9 cellular contexts compared by ENCODE assay signal in genomic region chr20:25039697-25040437, GRCh38. TPM values are rescaled to one million over a fixed set of nuclear protein-coding genes. Genes with fewer than 3 reads are reported as not detected.
DNase-seq lines count a peak whose midpoint lies in the region; ATAC-seq and TF ChIP-seq lines count a peak whose summit lies in the region.
"Had no signal": no experiment of that assay in that cellular context is flagged by ENCODE, and none has a peak within 500 bp of the region (broad histone marks: within the 10 kb centered on the region; RNA-seq: fewer than 3 reads in every experiment).

No MANE protein-coding gene starts in this region.

- H3K9me3 ChIP-seq in adrenal gland (replicated peaks in 1 of 3), result no peaks in the 10 kb centered on the region

- ATAC-seq in left ventricle myocardium superior, result peak; percentile 86
- no peak for ATAC-seq in HG03045 (IDR thresholded peaks at IDR 0.05; ENCODE audit: unreplicated experiment)
- ATAC-seq in GM21381 (IDR thresholded peaks at IDR 0.05; ENCODE audit: unreplicated experiment), result no peak

- H3K27ac ChIP-seq in adrenal gland, result peak overlapping the region in 2 of 5 donors; percentile 36 to 61
- peak overlapping the region; percentile 87 for H3K27ac ChIP-seq in rectal smooth muscle tissue (ENCODE audit: low read depth, low read length)

- intact Hi-C loops in adrenal gland (cut with DNase I), result no loop called here
- intact Hi-C loops in left ventricle myocardium superior (cut with micrococcal nuclease), result no loop called here
- intact Hi-C loops in activated CD4-positive, alpha-beta memory T cell treated with anti-CD3 and anti-CD28 coated beads for 36 hours (cut with micrococcal nuclease), result no loop called here

- no peaks in the 10 kb centered on the region for H3K27me3 ChIP-seq in adrenal gland
- H3K27me3 ChIP-seq in rectal smooth muscle tissue (ENCODE audit: control insufficient read depth, insufficient read depth, low read length), result no peaks in the 10 kb centered on the region

- no peaks in the 10 kb centered on the region for H3K9me3 Mint-ChIP-seq in activated CD4-positive, alpha-beta memory T cell treated with anti-CD3 and anti-CD28 coated beads for 36 hours

- no peak for TF ChIP-seq CTCF in adrenal gland (IDR thresholded peaks at IDR 0.05)

- peaks cover 22 to 53% of the 10 kb centered on the region in 2 donors for H3K4me1 ChIP-seq in adrenal gland (replicated peaks in 1 of 2)
- peaks cover 40% of the 10 kb centered on the region for H3K4me1 ChIP-seq in rectal smooth muscle tissue (ENCODE audit: control insufficient read depth, insufficient read depth, low read length)

- no peaks in the 10 kb centered on the region for H3K36me3 Mint-ChIP-seq in activated CD4-positive, alpha-beta memory T cell treated with anti-CD3 and anti-CD28 coated beads for 36 hours

- WGBS in adrenal gland, 4 donors, result 41 to 59% (median 52%) methylated on average over 8 to 9 of the region's 9 CpGs

- POLR2A ChIA-PET in activated CD4-positive, alpha-beta memory T cell treated with anti-CD3 and anti-CD28 coated beads for 36 hours (lab: Charles Lee), result no interaction called here

- no peak overlapping the region for H3K27ac Mint-ChIP-seq in activated CD4-positive, alpha-beta memory T cell treated with anti-CD3 and anti-CD28 coated beads for 36 hours

- no peaks in the 10 kb centered on the region for H3K27me3 Mint-ChIP-seq in activated CD4-positive, alpha-beta memory T cell treated with anti-CD3 and anti-CD28 coated beads for 36 hours

- H3K4me1 Mint-ChIP-seq in activated CD4-positive, alpha-beta memory T cell treated with anti-CD3 and anti-CD28 coated beads for 36 hours (ENCODE audit: low read depth), result peaks cover 51% of the 10 kb centered on the region

- CTCF ChIA-PET in activated CD4-positive, alpha-beta memory T cell treated with anti-CD3 and anti-CD28 coated beads for 36 hours (lab: Charles Lee), result interaction anchor here (1.0 kb wide), 1 partner anchor 160 kb away, joined by 3 read pairs; no protein-coding TSS in a partner anchor

- H3K9ac ChIP-seq in rectal smooth muscle tissue (ENCODE audit: low read length), result no peak overlapping the region

- H3K4me3 Mint-ChIP-seq in activated CD4-positive, alpha-beta memory T cell treated with anti-CD3 and anti-CD28 coated beads for 36 hours, result no peak overlapping the region

- no peak overlapping the region for H3K4me3 ChIP-seq in adrenal gland
- peak overlapping the region; percentile 25 for H3K4me3 ChIP-seq in rectal smooth muscle tissue (ENCODE audit: low read length)

- no peaks in the 10 kb centered on the region for H3K36me3 ChIP-seq in adrenal gland (replicated peaks in 1 of 2)
- no peaks in the 10 kb centered on the region for H3K36me3 ChIP-seq in rectal smooth muscle tissue (ENCODE audit: control insufficient read depth, insufficient read depth, low read length)

- DNase-seq in DMS79 (lab: John Stamatoyannopoulos, UW) (peak; percentile 86), adrenal gland (peak; percentile 44 to 81 (median 67)), left ventricle myocardium superior (peak; percentile 91), SHP77 (lab: John Stamatoyannopoulos, UW) (no peak)
- DNase-seq in activated CD4-positive, alpha-beta memory T cell treated with anti-CD3 and anti-CD28 coated beads for 36 hours, result no peak
- DNase-seq: NCI-H1930 had no signal

- no peak for TF ChIP-seq POLR2A in adrenal gland (IDR thresholded peaks at IDR 0.05)

RNA-seq across cellular contexts. Expression of gene ACSS1, which starts 18.1 kb away (rescaled TPM):
- total RNA-seq in adrenal gland, result 10 to 100 TPM in 7 of 8 donors, 1 to 10 TPM in 1; 7.2 to 38.5 (median 18.5) TPM
- 10 to 100 TPM in 2 of 3 donors, 1 to 10 TPM in 1; 7.5 to 12.7 (median 11.6) TPM for polyA plus RNA-seq in adrenal gland
- 164 TPM for total RNA-seq in left ventricle myocardium superior
- 10 to 100 TPM; 15.2 to 16.2 TPM for total RNA-seq in activated CD4-positive, alpha-beta memory T cell treated with anti-CD3 and anti-CD28 coated beads for 36 hours

RNA-seq across cellular contexts. Expression of gene VSX1, which starts 42.1 kb away (rescaled TPM):
- total RNA-seq in adrenal gland (1 to 10 TPM in 1 of 8 donors, under 1 TPM in 6, not detected in 1; 0.19 to 2.2 (median 0.52) TPM), left ventricle myocardium superior (not detected)
- under 1 TPM; 0.37 to 0.73 (median 0.48) TPM for polyA plus RNA-seq in adrenal gland
- total RNA-seq in activated CD4-positive, alpha-beta memory T cell treated with anti-CD3 and anti-CD28 coated beads for 36 hours, result not detected

RNA-seq across cellular contexts. Expression of gene APMAP, which starts 47.3 kb away (rescaled TPM):
- total RNA-seq in adrenal gland, result 10 to 100 TPM; 45.8 to 92.7 (median 73.8) TPM
- polyA plus RNA-seq in adrenal gland, result 10 to 100 TPM; 30.3 to 65.0 (median 51.3) TPM
- total RNA-seq in left ventricle myocardium superior, result 25.9 TPM
- 10 to 100 TPM; 45.5 to 46.6 TPM for total RNA-seq in activated CD4-positive, alpha-beta memory T cell treated with anti-CD3 and anti-CD28 coated beads for 36 hours

Comparison
In these comparisons a context has a peak if more than half of its experiments do, and no peak if none do; other contexts are left out.
1. DNase-seq: peak in DMS79 (single experiment), adrenal gland (7 of 7) and left ventricle myocardium superior (single experiment); none in SHP77 (0 of 2) and activated CD4-positive, alpha-beta memory T cell treated with anti-CD3 and anti-CD28 coated beads for 36 hours (single experiment).